In the genomic region with DNA sequence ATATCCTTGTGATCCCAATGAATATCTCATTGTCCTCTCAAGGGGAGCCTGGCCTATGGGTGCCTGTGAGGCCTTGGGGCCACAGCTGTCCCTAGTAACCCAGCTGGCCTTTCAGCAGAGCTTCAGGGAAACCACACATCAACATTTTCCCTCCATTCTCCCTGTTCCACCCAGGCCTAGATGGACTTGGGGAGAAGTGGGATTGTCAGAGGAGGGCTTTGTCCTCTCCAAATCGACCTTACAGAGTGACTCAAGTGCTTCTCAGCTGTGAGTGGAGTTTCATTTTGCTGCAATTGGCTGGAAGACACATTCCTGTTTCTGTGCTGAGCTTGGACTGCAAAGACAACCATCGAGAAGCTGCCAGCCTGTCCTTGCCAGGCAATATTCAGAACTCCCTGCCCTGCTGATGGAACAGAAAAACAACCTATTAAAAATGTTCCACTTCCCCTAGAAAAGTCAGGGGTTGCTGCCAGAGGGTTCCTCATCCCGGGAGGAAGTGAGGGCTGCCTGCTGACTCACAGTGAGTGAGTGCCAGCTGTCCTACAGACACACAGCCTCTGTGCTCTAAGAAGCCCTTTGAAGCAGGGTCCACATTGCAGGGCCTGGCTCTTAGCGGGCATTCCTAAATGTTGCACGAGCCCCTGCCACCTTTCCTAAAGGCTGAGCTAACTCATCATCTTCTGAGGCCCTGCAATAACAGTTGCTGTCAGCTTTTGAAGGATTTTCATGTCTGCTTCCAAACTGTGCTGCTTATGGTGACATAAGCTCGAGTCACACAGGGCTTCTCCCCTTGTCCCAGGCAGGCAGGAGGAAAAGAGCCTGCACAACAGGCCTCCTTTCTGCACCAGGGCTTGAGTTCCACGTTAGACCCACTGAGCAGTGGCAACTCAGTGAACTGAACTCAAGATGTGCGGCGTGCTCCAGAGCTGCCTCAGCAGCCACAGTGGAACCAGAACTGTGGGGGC, we compare ENCODE assay signal across 1 cellular context.
TF ChIP-seq lines count a peak whose summit lies in the region.

No MANE protein-coding gene starts in this region.

TF ChIP-seq in HepG2, 621 proteins besides CTCF, POLR2A, EP300 and RAD21 (continued from another document and continues in another):
- TF ChIP-seq, protein P1, sequence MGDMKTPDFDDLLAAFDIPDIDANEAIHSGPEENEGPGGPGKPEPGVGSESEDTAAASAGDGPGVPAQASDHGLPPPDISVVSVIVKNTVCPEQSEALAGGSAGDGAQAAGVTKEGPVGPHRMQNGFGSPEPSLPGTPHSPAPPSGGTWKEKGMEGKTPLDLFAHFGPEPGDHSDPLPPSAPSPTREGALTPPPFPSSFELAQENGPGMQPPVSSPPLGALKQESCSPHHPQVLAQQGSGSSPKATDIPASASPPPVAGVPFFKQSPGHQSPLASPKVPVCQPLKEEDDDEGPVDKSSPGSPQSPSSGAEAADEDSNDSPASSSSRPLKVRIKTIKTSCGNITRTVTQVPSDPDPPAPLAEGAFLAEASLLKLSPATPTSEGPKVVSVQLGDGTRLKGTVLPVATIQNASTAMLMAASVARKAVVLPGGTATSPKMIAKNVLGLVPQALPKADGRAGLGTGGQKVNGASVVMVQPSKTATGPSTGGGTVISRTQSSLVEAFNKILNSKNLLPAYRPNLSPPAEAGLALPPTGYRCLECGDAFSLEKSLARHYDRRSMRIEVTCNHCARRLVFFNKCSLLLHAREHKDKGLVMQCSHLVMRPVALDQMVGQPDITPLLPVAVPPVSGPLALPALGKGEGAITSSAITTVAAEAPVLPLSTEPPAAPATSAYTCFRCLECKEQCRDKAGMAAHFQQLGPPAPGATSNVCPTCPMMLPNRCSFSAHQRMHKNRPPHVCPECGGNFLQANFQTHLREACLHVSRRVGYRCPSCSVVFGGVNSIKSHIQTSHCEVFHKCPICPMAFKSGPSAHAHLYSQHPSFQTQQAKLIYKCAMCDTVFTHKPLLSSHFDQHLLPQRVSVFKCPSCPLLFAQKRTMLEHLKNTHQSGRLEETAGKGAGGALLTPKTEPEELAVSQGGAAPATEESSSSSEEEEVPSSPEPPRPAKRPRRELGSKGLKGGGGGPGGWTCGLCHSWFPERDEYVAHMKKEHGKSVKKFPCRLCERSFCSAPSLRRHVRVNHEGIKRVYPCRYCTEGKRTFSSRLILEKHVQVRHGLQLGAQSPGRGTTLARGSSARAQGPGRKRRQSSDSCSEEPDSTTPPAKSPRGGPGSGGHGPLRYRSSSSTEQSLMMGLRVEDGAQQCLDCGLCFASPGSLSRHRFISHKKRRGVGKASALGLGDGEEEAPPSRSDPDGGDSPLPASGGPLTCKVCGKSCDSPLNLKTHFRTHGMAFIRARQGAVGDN (CRISPR knock-in tag; IDR thresholded peaks at IDR 0.05) = 0 out of 2 replicates have a peak, but pooled peaks have one; percentile 11
- TF ChIP-seq ETV5 (CRISPR knock-in tag; IDR thresholded peaks at IDR 0.05; ENCODE audit: borderline replicate concordance) (no peak), ZFX (CRISPR knock-in tag; IDR thresholded peaks at IDR 0.05; ENCODE audit: low read depth) (peak; percentile 3; the same call in 1 of the 2 replicates), ZNF550 (CRISPR knock-in tag; IDR thresholded peaks at IDR 0.05; ENCODE audit: borderline replicate concordance) (no peak), PLRG1 (conservative IDR thresholded peaks at IDR 0.05) (no peak), CBX5 (CRISPR knock-in tag; IDR thresholded peaks at IDR 0.05; ENCODE audit: borderline replicate concordance) (peak; percentile 28; the same call in 1 of the 2 replicates), ZNF567 (CRISPR knock-in tag; IDR thresholded peaks at IDR 0.05; ENCODE audit: borderline replicate concordance) (peak; percentile 77; the same call in 1 of the 2 replicates), ZNF12 (CRISPR knock-in tag; IDR thresholded peaks at IDR 0.05) (no peak), GABPA (IDR thresholded peaks at IDR 0.05; ENCODE audit: low read depth, low read length) (no peak), GABPA (CRISPR knock-in tag; IDR thresholded peaks at IDR 0.05; ENCODE audit: low read depth) (no peak), NFE2L1 (CRISPR knock-in tag; IDR thresholded peaks at IDR 0.05; ENCODE audit: borderline replicate concordance) (0 out of 2 replicates have a peak, but pooled peaks have one; percentile 20), MBNL3 (CRISPR knock-in tag; conservative IDR thresholded peaks at IDR 0.05) (no peak), NFE2L2 (IDR thresholded peaks at IDR 0.05; ENCODE audit: low read length) (peak; percentile 58), ELF3 (CRISPR knock-in tag; IDR thresholded peaks at IDR 0.05) (0 out of 2 replicates have a peak, but pooled peaks have one; percentile 26)
- TF ChIP-seq, protein P2, sequence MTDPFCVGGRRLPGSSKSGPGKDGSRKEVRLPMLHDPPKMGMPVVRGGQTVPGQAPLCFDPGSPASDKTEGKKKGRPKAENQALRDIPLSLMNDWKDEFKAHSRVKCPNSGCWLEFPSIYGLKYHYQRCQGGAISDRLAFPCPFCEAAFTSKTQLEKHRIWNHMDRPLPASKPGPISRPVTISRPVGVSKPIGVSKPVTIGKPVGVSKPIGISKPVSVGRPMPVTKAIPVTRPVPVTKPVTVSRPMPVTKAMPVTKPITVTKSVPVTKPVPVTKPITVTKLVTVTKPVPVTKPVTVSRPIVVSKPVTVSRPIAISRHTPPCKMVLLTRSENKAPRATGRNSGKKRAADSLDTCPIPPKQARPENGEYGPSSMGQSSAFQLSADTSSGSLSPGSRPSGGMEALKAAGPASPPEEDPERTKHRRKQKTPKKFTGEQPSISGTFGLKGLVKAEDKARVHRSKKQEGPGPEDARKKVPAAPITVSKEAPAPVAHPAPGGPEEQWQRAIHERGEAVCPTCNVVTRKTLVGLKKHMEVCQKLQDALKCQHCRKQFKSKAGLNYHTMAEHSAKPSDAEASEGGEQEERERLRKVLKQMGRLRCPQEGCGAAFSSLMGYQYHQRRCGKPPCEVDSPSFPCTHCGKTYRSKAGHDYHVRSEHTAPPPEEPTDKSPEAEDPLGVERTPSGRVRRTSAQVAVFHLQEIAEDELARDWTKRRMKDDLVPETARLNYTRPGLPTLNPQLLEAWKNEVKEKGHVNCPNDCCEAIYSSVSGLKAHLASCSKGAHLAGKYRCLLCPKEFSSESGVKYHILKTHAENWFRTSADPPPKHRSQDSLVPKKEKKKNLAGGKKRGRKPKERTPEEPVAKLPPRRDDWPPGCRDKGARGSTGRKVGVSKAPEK (CRISPR knock-in tag; IDR thresholded peaks at IDR 0.05; ENCODE audit: borderline replicate concordance) = 0 out of 2 replicates have a peak, but pooled peaks have one; percentile 56
- TF ChIP-seq, protein P3, sequence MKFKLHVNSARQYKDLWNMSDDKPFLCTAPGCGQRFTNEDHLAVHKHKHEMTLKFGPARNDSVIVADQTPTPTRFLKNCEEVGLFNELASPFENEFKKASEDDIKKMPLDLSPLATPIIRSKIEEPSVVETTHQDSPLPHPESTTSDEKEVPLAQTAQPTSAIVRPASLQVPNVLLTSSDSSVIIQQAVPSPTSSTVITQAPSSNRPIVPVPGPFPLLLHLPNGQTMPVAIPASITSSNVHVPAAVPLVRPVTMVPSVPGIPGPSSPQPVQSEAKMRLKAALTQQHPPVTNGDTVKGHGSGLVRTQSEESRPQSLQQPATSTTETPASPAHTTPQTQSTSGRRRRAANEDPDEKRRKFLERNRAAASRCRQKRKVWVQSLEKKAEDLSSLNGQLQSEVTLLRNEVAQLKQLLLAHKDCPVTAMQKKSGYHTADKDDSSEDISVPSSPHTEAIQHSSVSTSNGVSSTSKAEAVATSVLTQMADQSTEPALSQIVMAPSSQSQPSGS (CRISPR knock-in tag; IDR thresholded peaks at IDR 0.05) = no peak
- TF ChIP-seq, protein P4, sequence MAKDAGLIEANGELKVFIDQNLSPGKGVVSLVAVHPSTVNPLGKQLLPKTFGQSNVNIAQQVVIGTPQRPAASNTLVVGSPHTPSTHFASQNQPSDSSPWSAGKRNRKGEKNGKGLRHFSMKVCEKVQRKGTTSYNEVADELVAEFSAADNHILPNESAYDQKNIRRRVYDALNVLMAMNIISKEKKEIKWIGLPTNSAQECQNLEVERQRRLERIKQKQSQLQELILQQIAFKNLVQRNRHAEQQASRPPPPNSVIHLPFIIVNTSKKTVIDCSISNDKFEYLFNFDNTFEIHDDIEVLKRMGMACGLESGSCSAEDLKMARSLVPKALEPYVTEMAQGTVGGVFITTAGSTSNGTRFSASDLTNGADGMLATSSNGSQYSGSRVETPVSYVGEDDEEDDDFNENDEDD (CRISPR knock-in tag; IDR thresholded peaks at IDR 0.05; ENCODE audit: borderline replicate concordance) = no peak
- TF ChIP-seq, protein P5, sequence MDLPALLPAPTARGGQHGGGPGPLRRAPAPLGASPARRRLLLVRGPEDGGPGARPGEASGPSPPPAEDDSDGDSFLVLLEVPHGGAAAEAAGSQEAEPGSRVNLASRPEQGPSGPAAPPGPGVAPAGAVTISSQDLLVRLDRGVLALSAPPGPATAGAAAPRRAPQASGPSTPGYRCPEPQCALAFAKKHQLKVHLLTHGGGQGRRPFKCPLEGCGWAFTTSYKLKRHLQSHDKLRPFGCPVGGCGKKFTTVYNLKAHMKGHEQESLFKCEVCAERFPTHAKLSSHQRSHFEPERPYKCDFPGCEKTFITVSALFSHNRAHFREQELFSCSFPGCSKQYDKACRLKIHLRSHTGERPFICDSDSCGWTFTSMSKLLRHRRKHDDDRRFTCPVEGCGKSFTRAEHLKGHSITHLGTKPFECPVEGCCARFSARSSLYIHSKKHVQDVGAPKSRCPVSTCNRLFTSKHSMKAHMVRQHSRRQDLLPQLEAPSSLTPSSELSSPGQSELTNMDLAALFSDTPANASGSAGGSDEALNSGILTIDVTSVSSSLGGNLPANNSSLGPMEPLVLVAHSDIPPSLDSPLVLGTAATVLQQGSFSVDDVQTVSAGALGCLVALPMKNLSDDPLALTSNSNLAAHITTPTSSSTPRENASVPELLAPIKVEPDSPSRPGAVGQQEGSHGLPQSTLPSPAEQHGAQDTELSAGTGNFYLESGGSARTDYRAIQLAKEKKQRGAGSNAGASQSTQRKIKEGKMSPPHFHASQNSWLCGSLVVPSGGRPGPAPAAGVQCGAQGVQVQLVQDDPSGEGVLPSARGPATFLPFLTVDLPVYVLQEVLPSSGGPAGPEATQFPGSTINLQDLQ (CRISPR knock-in tag; IDR thresholded peaks at IDR 0.05) = no peak
- TF ChIP-seq, protein P6, sequence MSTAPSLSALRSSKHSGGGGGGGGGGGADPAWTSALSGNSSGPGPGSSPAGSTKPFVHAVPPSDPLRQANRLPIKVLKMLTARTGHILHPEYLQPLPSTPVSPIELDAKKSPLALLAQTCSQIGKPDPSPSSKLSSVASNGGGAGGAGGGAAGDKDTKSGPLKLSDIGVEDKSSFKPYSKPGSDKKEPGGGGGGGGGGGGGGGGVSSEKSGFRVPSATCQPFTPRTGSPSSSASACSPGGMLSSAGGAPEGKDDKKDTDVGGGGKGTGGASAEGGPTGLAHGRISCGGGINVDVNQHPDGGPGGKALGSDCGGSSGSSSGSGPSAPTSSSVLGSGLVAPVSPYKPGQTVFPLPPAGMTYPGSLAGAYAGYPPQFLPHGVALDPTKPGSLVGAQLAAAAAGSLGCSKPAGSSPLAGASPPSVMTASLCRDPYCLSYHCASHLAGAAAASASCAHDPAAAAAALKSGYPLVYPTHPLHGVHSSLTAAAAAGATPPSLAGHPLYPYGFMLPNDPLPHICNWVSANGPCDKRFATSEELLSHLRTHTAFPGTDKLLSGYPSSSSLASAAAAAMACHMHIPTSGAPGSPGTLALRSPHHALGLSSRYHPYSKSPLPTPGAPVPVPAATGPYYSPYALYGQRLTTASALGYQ (CRISPR knock-in tag; IDR thresholded peaks at IDR 0.05) = no peak
- TF ChIP-seq, protein P7, sequence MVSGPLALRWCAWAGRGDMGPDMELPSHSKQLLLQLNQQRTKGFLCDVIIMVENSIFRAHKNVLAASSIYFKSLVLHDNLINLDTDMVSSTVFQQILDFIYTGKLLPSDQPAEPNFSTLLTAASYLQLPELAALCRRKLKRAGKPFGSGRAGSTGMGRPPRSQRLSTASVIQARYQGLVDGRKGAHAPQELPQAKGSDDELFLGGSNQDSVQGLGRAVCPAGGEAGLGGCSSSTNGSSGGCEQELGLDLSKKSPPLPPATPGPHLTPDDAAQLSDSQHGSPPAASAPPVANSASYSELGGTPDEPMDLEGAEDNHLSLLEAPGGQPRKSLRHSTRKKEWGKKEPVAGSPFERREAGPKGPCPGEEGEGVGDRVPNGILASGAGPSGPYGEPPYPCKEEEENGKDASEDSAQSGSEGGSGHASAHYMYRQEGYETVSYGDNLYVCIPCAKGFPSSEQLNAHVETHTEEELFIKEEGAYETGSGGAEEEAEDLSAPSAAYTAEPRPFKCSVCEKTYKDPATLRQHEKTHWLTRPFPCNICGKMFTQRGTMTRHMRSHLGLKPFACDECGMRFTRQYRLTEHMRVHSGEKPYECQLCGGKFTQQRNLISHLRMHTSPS (CRISPR knock-in tag; IDR thresholded peaks at IDR 0.05; ENCODE audit: low read depth) = 0 out of 2 replicates have a peak, but pooled peaks have one; percentile 38
- TF ChIP-seq, protein P8, sequence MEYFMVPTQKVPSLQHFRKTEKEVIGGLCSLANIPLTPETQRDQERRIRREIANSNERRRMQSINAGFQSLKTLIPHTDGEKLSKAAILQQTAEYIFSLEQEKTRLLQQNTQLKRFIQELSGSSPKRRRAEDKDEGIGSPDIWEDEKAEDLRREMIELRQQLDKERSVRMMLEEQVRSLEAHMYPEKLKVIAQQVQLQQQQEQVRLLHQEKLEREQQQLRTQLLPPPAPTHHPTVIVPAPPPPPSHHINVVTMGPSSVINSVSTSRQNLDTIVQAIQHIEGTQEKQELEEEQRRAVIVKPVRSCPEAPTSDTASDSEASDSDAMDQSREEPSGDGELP (IDR thresholded peaks at IDR 0.05; ENCODE audit: borderline replicate concordance, low read depth) = peak; percentile 40; the same call in 1 of the 2 replicates
- TF ChIP-seq, protein P9, sequence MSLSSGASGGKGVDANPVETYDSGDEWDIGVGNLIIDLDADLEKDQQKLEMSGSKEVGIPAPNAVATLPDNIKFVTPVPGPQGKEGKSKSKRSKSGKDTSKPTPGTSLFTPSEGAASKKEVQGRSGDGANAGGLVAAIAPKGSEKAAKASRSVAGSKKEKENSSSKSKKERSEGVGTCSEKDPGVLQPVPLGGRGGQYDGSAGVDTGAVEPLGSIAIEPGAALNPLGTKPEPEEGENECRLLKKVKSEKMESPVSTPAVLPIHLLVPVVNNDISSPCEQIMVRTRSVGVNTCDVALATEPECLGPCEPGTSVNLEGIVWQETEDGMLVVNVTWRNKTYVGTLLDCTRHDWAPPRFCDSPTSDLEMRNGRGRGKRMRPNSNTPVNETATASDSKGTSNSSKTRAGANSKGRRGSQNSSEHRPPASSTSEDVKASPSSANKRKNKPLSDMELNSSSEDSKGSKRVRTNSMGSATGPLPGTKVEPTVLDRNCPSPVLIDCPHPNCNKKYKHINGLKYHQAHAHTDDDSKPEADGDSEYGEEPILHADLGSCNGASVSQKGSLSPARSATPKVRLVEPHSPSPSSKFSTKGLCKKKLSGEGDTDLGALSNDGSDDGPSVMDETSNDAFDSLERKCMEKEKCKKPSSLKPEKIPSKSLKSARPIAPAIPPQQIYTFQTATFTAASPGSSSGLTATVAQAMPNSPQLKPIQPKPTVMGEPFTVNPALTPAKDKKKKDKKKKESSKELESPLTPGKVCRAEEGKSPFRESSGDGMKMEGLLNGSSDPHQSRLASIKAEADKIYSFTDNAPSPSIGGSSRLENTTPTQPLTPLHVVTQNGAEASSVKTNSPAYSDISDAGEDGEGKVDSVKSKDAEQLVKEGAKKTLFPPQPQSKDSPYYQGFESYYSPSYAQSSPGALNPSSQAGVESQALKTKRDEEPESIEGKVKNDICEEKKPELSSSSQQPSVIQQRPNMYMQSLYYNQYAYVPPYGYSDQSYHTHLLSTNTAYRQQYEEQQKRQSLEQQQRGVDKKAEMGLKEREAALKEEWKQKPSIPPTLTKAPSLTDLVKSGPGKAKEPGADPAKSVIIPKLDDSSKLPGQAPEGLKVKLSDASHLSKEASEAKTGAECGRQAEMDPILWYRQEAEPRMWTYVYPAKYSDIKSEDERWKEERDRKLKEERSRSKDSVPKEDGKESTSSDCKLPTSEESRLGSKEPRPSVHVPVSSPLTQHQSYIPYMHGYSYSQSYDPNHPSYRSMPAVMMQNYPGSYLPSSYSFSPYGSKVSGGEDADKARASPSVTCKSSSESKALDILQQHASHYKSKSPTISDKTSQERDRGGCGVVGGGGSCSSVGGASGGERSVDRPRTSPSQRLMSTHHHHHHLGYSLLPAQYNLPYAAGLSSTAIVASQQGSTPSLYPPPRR (CRISPR knock-in tag; IDR thresholded peaks at IDR 0.05; ENCODE audit: borderline replicate concordance) = no peak
